Comparison of ENCODE assay signal across 9 cellular contexts in genomic region chr6:155026366-155027045, GRCh38. TPM values are rescaled to one million over a fixed set of nuclear protein-coding genes. Genes with fewer than 3 reads are reported as not detected.
A peak's percentile ranks its signal among the peaks of the same experiment; 100 is the strongest.
DNase-seq lines count a peak whose midpoint lies in the region; ATAC-seq, FAIRE-seq and TF ChIP-seq lines count a peak whose summit lies in the region.
"Had no signal": no experiment of that assay in that cellular context is flagged by ENCODE, and none has a peak within 500 bp of the region (broad histone marks: within the 10 kb centered on the region; RNA-seq: fewer than 3 reads in every experiment).

No MANE protein-coding gene starts in this region.

- POLR2A ChIA-PET in H1 (lab: Charles Lee; ENCODE audit: partially characterized antibody), result no interaction called here

- H3K79me1 ChIP-seq in H1 (ENCODE audit: low read depth, low read length), result no peaks in the 10 kb centered on the region

- DNase-seq in EL, result peak; percentile 93
- DNase-seq in NB4 (ENCODE audit: low read depth), result peak; percentile 72
- DNase-seq in H1 (ENCODE audit: low read depth in 1 of 2, low spot score in 2 of 2), result peak in 1 of 2 experiments; percentile 15
- peak in 2 of 6 donors; percentile 24 for DNase-seq in pancreas
- DNase-seq in OCI-M1 (lab: John Stamatoyannopoulos, UW), result no peak
- DNase-seq: activated effector memory CD4-positive, alpha-beta T cell treated with anti-CD3 and anti-CD28 coated beads, Interleukin-2, amount 50 U/mL, for 16 hours had no signal

- H3K36me3 ChIP-seq in H1 (ENCODE audit: control insufficient read depth in 2 of 4, insufficient read depth in 4 of 4, low read length in 3 of 4) (no peaks in the 10 kb centered on the region), pancreas (no peaks in the 10 kb centered on the region)

- WGBS in H1 (ENCODE audit: extremely low coverage in 1 of 2, insufficient coverage in 1 of 2, insufficient read length in 1 of 2, insufficient replicate concordance in 2 of 2, low coverage in 1 of 2, low lambda C conversion rate in 2 of 2, missing lambda C conversion rate in 1 of 2), 2 experiments, result 87% methylated on average over 6 of the region's 6 CpGs; no CpG with 5 or more reads in 1 of the 2 experiments
- 80 to 85% methylated on average over 6 of the region's 6 CpGs for WGBS in pancreas, 2 donors

- TF ChIP-seq EP300 in H1 (IDR thresholded peaks at IDR 0.05; ENCODE audit: borderline replicate concordance in 1 of 2, low read depth in 2 of 2, low read length in 2 of 2), result no peak

- no peaks in the 10 kb centered on the region for H3K79me2 ChIP-seq in H1 (ENCODE audit: control insufficient read depth in 1 of 2, insufficient read depth in 2 of 2, low read length in 2 of 2)

- H3K27ac ChIP-seq in H1 (ENCODE audit: low read depth, low read length) (no peak overlapping the region), pancreas (no peak overlapping the region)

- H2AK5ac ChIP-seq in H1 (ENCODE audit: low read depth, low read length), result no peak overlapping the region

- FAIRE-seq in H1 (lab: Jason Lieb, UNC), result no peak
- no peak for FAIRE-seq in pancreas (lab: Jason Lieb, UNC)

- H3K9me3 ChIP-seq in H1 (ENCODE audit: insufficient read depth in 2 of 2, low read depth in 1 of 2, low read length in 1 of 2) (no peaks in the 10 kb centered on the region), pancreas (no peaks in the 10 kb centered on the region)

- H2AFZ ChIP-seq in H1 (ENCODE audit: low read length), result no peak overlapping the region

- peaks cover 0 to 3% (median under 1%) of the 10 kb centered on the region in 4 experiments; a peak in 2 of 7 replicates for H3K4me1 ChIP-seq in H1 (replicated peaks in 1 of 4; ENCODE audit: control insufficient read depth in 3 of 4, insufficient read depth in 4 of 4, low read length in 3 of 4)
- peaks cover 0 to 2% (median 0%) of the 10 kb centered on the region in 3 donors for H3K4me1 ChIP-seq in pancreas

- H3K23ac ChIP-seq in H1 (ENCODE audit: insufficient read length), result no peak overlapping the region

- peak overlapping the region; percentile 35 for H3K4ac ChIP-seq in H1 (replicated peaks; ENCODE audit: insufficient read length, low read depth, low read length)

- no peak overlapping the region for H2BK120ac ChIP-seq in H1 (replicated peaks; ENCODE audit: low read depth, low read length)

- H3K18ac ChIP-seq in H1 (ENCODE audit: extremely low read depth, low read length), result no peak overlapping the region; the same call in 1 of the 2 replicates

- H4K20me1 ChIP-seq in H1 (replicated peaks in 1 of 2; ENCODE audit: control insufficient read depth in 1 of 2, insufficient read depth in 2 of 2, low read length in 2 of 2), result no peaks in the 10 kb centered on the region

- intact Hi-C loops in pancreas (cut with DNase I), result no loop called here

- H3K4me3 ChIP-seq in NB4 (ENCODE audit: low read depth, low read length) (no peak overlapping the region), H1 (ENCODE audit: extremely low read depth in 1 of 4, insufficient read depth in 2 of 4, low read depth in 3 of 4, low read length in 4 of 4) (no peak overlapping the region), pancreas (no peak overlapping the region)

- H4K8ac ChIP-seq in H1 (ENCODE audit: extremely low read depth, insufficient read depth, low read length), result no peak overlapping the region

- no peak for TF ChIP-seq CTCF in NB4 (IDR thresholded peaks at IDR 0.05; ENCODE audit: low read depth, low read length)
- TF ChIP-seq CTCF in H1 (IDR thresholded peaks at IDR 0.05; ENCODE audit: control extremely low read depth in 1 of 3, insufficient read depth in 1 of 3, low read depth in 1 of 3, low read length in 3 of 3), result no peak
- no peak for TF ChIP-seq CTCF in pancreas (IDR thresholded peaks at IDR 0.05)

- H3K27me3 ChIP-seq in H1 (replicated peaks in 1 of 4; ENCODE audit: control insufficient read depth in 3 of 4, extremely low read depth in 1 of 4, insufficient read depth in 3 of 4, low read length in 3 of 4) (no peaks in the 10 kb centered on the region), pancreas (no peaks in the 10 kb centered on the region)

- H3K23me2 ChIP-seq in H1 (ENCODE audit: low read depth, low read length), result no peaks in the 10 kb centered on the region

- no peak overlapping the region for H4K5ac ChIP-seq in H1 (ENCODE audit: insufficient read length, low read depth, low read length)

- TF ChIP-seq RAD21 in H1 (IDR thresholded peaks at IDR 0.05 in 1 of 2, conservative IDR thresholded peaks at IDR 0.05 in 1 of 2; ENCODE audit: low read depth in 2 of 2, low read length in 2 of 2), result no peak

- no peak overlapping the region for H4K91ac ChIP-seq in H1 (replicated peaks; ENCODE audit: insufficient read length, low read length)

- TF ChIP-seq POLR2A in NB4 (IDR thresholded peaks at IDR 0.05; ENCODE audit: extremely low read depth, insufficient read length), result no peak
- no peak for TF ChIP-seq POLR2A in H1 (IDR thresholded peaks at IDR 0.05; ENCODE audit: control extremely low read depth in 1 of 2, low read depth in 2 of 2, low read length in 2 of 2)

- ATAC-seq in pancreas, result peak; percentile 28 to 88 (median 64)
- no peak for ATAC-seq in HG03469 (IDR thresholded peaks at IDR 0.05; ENCODE audit: unreplicated experiment)
- no peak for ATAC-seq in HG02852 (IDR thresholded peaks at IDR 0.05; ENCODE audit: unreplicated experiment)
- no peak for ATAC-seq in HG03025 (IDR thresholded peaks at IDR 0.05; ENCODE audit: low FRiP score, unreplicated experiment)

- no peak overlapping the region for H3K4me2 ChIP-seq in H1 (ENCODE audit: insufficient read depth in 1 of 2, low read depth in 2 of 2, low read length in 2 of 2)

- no peak overlapping the region for H2BK12ac ChIP-seq in H1 (ENCODE audit: low read depth, low read length)

- 0 out of 2 replicates have a peak overlapping the region, but pooled peaks have one; percentile 32 for H2BK20ac ChIP-seq in H1 (ENCODE audit: low read length)

- H3K9ac ChIP-seq in H1 (replicated peaks in 1 of 4; ENCODE audit: extremely low read depth in 1 of 4, low read depth in 3 of 4, low read length in 3 of 4), result no peak overlapping the region

- CTCF ChIA-PET in H1 (lab: Charles Lee; ENCODE audit: partially characterized antibody), result interaction anchor here (1.7 kb wide), 1 partner anchor 16 kb away, joined by 5 read pairs; no protein-coding TSS in a partner anchor

- no peak overlapping the region for H2BK15ac ChIP-seq in H1 (ENCODE audit: low read length)

- no peak overlapping the region for H2BK5ac ChIP-seq in H1 (ENCODE audit: low read depth, low read length)

- no peak overlapping the region for H3K56ac ChIP-seq in H1 (replicated peaks; ENCODE audit: insufficient read length, low read depth, low read length)

- no peak overlapping the region for H3K14ac ChIP-seq in H1 (ENCODE audit: insufficient read length)

TF ChIP-seq in H1, 55 proteins besides CTCF, POLR2A, EP300 and RAD21:
- TF ChIP-seq JUND (IDR thresholded peaks at IDR 0.05; ENCODE audit: low read length) (peak; percentile 54; the same call in 1 of the 2 replicates), CBX5 (IDR thresholded peaks at IDR 0.05; ENCODE audit: low read depth, low read length) (no peak)

RNA-seq across cellular contexts. Expression of gene TIAM2, which starts 31.4 kb away (rescaled TPM):
- 22.2 and 23.9 TPM in 2 replicates for total RNA-seq in H1 (2021; fragmentation: NEBNext Ultra II Directional; extraction: Animal tissue kit (Norgen Biotek cat#: 25700))
- polyA plus RNA-seq in H1 (2011; rRNA removed), result 7.4 and 13.8 TPM in 2 replicates
- polyA plus RNA-seq in H1 (2011; cell fraction: cytosol; rRNA removed), result 10.4 TPM
- polyA plus RNA-seq in H1 (2011; cell fraction: nucleus; rRNA removed), result 27.4 TPM
- polyA plus RNA-seq in H1 (2012, experiment 1 of 2), result 10.0 to 18.2 TPM (median 12.7 TPM) in 4 replicates
- polyA plus RNA-seq in H1 (2012, experiment 2 of 2), result 1.7 TPM
- 15.1 TPM for polyA plus RNA-seq in H1 (2013, experiment 1 of 2)
- polyA plus RNA-seq in H1 (2013, experiment 2 of 2), result 12.6 TPM
- polyA minus RNA-seq in H1 (2011; rRNA and poly(A)+ RNA removed), result 43.9 and 47.9 TPM in 2 replicates
- 16.0 TPM for polyA minus RNA-seq in H1 (2011; cell fraction: cytosol; rRNA and poly(A)+ RNA removed)
- 79.3 TPM for polyA minus RNA-seq in H1 (2011; cell fraction: nucleus; rRNA and poly(A)+ RNA removed)
- total RNA-seq in pancreas, result 1 to 10 TPM; 2.0 to 9.2 (median 3.4) TPM
- 1 to 10 TPM; 2.1 to 4.3 TPM for polyA plus RNA-seq in pancreas

Comparison
In these comparisons a context has a peak if more than half of its experiments do, and no peak if none do; other contexts are left out.
1. ATAC-seq: peak in pancreas (4 of 4); none in HG03469 (single experiment), HG02852 (single experiment) and HG03025 (single experiment).